ENCODE assay signal across 29 cellular contexts in the genomic region with DNA sequence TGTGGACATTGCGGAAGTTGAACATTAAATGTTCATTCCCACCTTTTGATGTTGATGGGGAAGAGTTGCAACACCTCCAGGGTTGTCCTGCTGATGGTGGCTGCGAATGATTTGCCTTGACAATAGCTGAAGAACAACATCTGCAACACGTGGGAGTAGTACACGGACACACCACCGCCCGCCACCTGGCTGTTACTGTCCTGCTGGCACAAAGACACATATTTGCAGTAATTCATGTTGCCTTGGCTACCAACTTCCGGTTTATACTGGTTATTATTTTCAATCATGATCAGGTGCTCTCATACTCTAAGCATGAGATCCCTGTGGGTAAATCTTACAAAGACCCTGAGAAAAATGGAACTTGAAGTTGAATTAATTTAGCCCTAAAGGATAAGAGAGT. TPM values are rescaled to one million over a fixed set of nuclear protein-coding genes. Genes with fewer than 3 reads are reported as not detected.
DNase-seq lines count a peak whose midpoint lies in the region; ATAC-seq, FAIRE-seq and TF ChIP-seq lines count a peak whose summit lies in the region.
"Had no signal": no experiment of that assay in that cellular context is flagged by ENCODE, and none has a peak within 500 bp of the region (broad histone marks: within the 10 kb centered on the region; RNA-seq: fewer than 3 reads in every experiment).

No MANE protein-coding gene starts in this region.

- no peaks in the 10 kb centered on the region for H3K9me3 ChIP-seq in heart right ventricle
- H3K9me3 ChIP-seq in aorta (ENCODE audit: control insufficient read depth, low read length): no peaks in the 10 kb centered on the region
- H3K9me3 ChIP-seq: HAP-1, left lung had no signal

- peak; percentile 50 for FAIRE-seq in urothelium cell line (lab: Jason Lieb, UNC)
- FAIRE-seq: GM12878, islet of Langerhans had no signal

- DNase-seq in heart right ventricle (no peak), Right ventricle myocardium inferior (ENCODE audit: missing footprints) (no peak), NCI-H2196 treated with DMSO at 0.1 percent for 48 hours (lab: John Stamatoyannopoulos, UW; ENCODE audit: unreplicated experiment) (peak; percentile 6), chondrocyte (ENCODE audit: low spot score) (no peak), urothelium cell line (ENCODE audit: low spot score) (no peak), aorta (no peak)
- no peak for DNase-seq in activated CD4-positive, alpha-beta T cell treated with anti-CD3 and anti-CD28 coated beads, Interleukin-2, amount 10 ng/mL, durations not matched to agents 24 days and 14 days
- DNase-seq: activated CD4-positive, alpha-beta T cell treated with anti-CD3 and anti-CD28 coated beads for 1 hour; activated CD8-positive, alpha-beta T cell treated with anti-CD3 and anti-CD28 coated beads, Interleukin-2, amount 10 ng/mL, durations not matched to agents 7 days and 5 days; activated gamma-delta T cell; activated naive CD8-positive, alpha-beta T cell treated with anti-CD3 and anti-CD28 coated beads for 36 hours; CD4-positive, alpha-beta T cell; effector memory CD8-positive, alpha-beta T cell; erythroblast; glutamatergic neuron; left lung; MM.1S; NCI-H524; SHP77 had no signal

- H3K27ac ChIP-seq in heart right ventricle (peak overlapping the region in 6 of 10 donors; percentile 45 to 86 (median 57)), aorta (ENCODE audit: low read depth in 1 of 2, low read length in 2 of 2) (no peak overlapping the region)
- H3K27ac ChIP-seq: cardiac muscle cell, coronary artery, left lung, neural progenitor cell, skin epidermis had no signal

- H3K36me3 ChIP-seq in heart right ventricle (peaks cover 0 to 100% (median 98%) of the 10 kb centered on the region in 9 donors), aorta (ENCODE audit: control insufficient read depth in 1 of 2, insufficient read depth in 2 of 2, low read length in 1 of 2) (peaks cover 30 to 32% of the 10 kb centered on the region in 2 donors)

- peak overlapping the region; percentile 73 for H3K27ac Mint-ChIP-seq in chondrocyte (ENCODE audit: unreplicated experiment)
- no peak overlapping the region for H3K27ac Mint-ChIP-seq in activated CD4-positive, alpha-beta T cell treated with anti-CD3 and anti-CD28 coated beads, Interleukin-2, amount 10 ng/mL, durations not matched to agents 24 days and 14 days
- H3K27ac Mint-ChIP-seq: activated CD8-positive, alpha-beta T cell treated with anti-CD3 and anti-CD28 coated beads, Interleukin-2, amount 10 ng/mL, durations not matched to agents 7 days and 5 days; activated naive CD8-positive, alpha-beta T cell treated with anti-CD3 and anti-CD28 coated beads for 36 hours; CD4-positive, alpha-beta T cell; neural progenitor cell; stimulated activated naive CD8-positive, alpha-beta T cell treated with anti-CD3 and anti-CD28 coated beads, Interleukin-15, Interleukin-2, amounts not matched to agents 100 ng/mL and 50 ng/mL, for 24 hours had no signal

- no peak for TF ChIP-seq CTCF in heart right ventricle (IDR thresholded peaks at IDR 0.05)
- TF ChIP-seq CTCF in chondrocyte (IDR thresholded peaks at IDR 0.05): no peak

- peaks cover 0 to 38% (median 21%) of the 10 kb centered on the region in 9 donors for H3K4me1 ChIP-seq in heart right ventricle
- H3K4me1 ChIP-seq in aorta (ENCODE audit: control insufficient read depth in 1 of 2, insufficient read depth in 2 of 2, low read length in 2 of 2): no peaks in the 10 kb centered on the region
- H3K4me1 ChIP-seq: HAP-1, neural progenitor cell had no signal

- H3K4me3 ChIP-seq in heart right ventricle: no peak overlapping the region
- H3K4me3 ChIP-seq in aorta (ENCODE audit: low read length in 2 of 2): no peak overlapping the region
- H3K4me3 ChIP-seq: cardiac muscle cell, coronary artery, GM12878, HAP-1, left lung, neural progenitor cell, skin epidermis had no signal

- H3K4me3 Mint-ChIP-seq in chondrocyte (ENCODE audit: unreplicated experiment): no peak overlapping the region
- H3K4me3 Mint-ChIP-seq in activated CD4-positive, alpha-beta T cell treated with anti-CD3 and anti-CD28 coated beads, Interleukin-2, amount 10 ng/mL, durations not matched to agents 24 days and 14 days: no peak overlapping the region
- H3K4me3 Mint-ChIP-seq: activated CD8-positive, alpha-beta T cell treated with anti-CD3 and anti-CD28 coated beads, Interleukin-2, amount 10 ng/mL, durations not matched to agents 7 days and 5 days; activated naive CD8-positive, alpha-beta T cell treated with anti-CD3 and anti-CD28 coated beads for 36 hours; CD4-positive, alpha-beta T cell; effector memory CD8-positive, alpha-beta T cell; neural progenitor cell; stimulated activated naive CD8-positive, alpha-beta T cell treated with anti-CD3 and anti-CD28 coated beads, Interleukin-15, Interleukin-2, amounts not matched to agents 100 ng/mL and 50 ng/mL, for 24 hours had no signal

- ATAC-seq in heart right ventricle (no peak), Right ventricle myocardium inferior (no peak), HG02938 (IDR thresholded peaks at IDR 0.05; ENCODE audit: unreplicated experiment) (no peak), aorta (ENCODE audit: low FRiP score) (no peak)
- ATAC-seq: activated CD8-positive, alpha-beta T cell treated with anti-CD3 and anti-CD28 coated beads, Interleukin-2, amount 10 ng/mL, durations not matched to agents 7 days and 5 days; effector memory CD8-positive, alpha-beta T cell; GM12878; left lung; Panc1 had no signal

- H3K27me3 ChIP-seq in heart right ventricle (no peaks in the 10 kb centered on the region), aorta (ENCODE audit: control insufficient read depth in 1 of 2, insufficient read depth in 2 of 2, low read length in 1 of 2) (no peaks in the 10 kb centered on the region)
- H3K27me3 ChIP-seq: cardiac muscle cell, left lung, neural progenitor cell had no signal

- peaks cover 78% of the 10 kb centered on the region for H3K36me3 Mint-ChIP-seq in chondrocyte (ENCODE audit: low read depth)
- H3K36me3 Mint-ChIP-seq in activated CD4-positive, alpha-beta T cell treated with anti-CD3 and anti-CD28 coated beads, Interleukin-2, amount 10 ng/mL, durations not matched to agents 24 days and 14 days (ENCODE audit: low read depth): peaks cover 82% of the 10 kb centered on the region

- intact Hi-C loops in heart right ventricle (cut with DNase I) (no loop called here), Right ventricle myocardium inferior (cut with DNase I) (no loop called here), aorta (cut with DNase I) (no loop called here)
- intact Hi-C loops in activated CD4-positive, alpha-beta T cell treated with anti-CD3 and anti-CD28 coated beads, Interleukin-2, amount 10 ng/mL, durations not matched to agents 24 days and 14 days (cut with micrococcal nuclease): loop anchor here (5.0 kb wide), 1 partner anchor 33 kb away; no protein-coding TSS in a partner anchor

- peaks cover 4% of the 10 kb centered on the region for H3K4me1 Mint-ChIP-seq in chondrocyte (ENCODE audit: low read depth)
- peaks cover 8% of the 10 kb centered on the region for H3K4me1 Mint-ChIP-seq in activated CD4-positive, alpha-beta T cell treated with anti-CD3 and anti-CD28 coated beads, Interleukin-2, amount 10 ng/mL, durations not matched to agents 24 days and 14 days
- H3K4me1 Mint-ChIP-seq: activated naive CD8-positive, alpha-beta T cell treated with anti-CD3 and anti-CD28 coated beads for 36 hours; neural progenitor cell had no signal

- H3K9me3 Mint-ChIP-seq in chondrocyte (ENCODE audit: low read depth): no peaks in the 10 kb centered on the region
- no peaks in the 10 kb centered on the region for H3K9me3 Mint-ChIP-seq in activated CD4-positive, alpha-beta T cell treated with anti-CD3 and anti-CD28 coated beads, Interleukin-2, amount 10 ng/mL, durations not matched to agents 24 days and 14 days
- H3K9me3 Mint-ChIP-seq: activated naive CD8-positive, alpha-beta T cell treated with anti-CD3 and anti-CD28 coated beads for 36 hours; CD4-positive, alpha-beta T cell; effector memory CD8-positive, alpha-beta T cell; neural progenitor cell; stimulated activated naive CD8-positive, alpha-beta T cell treated with anti-CD3 and anti-CD28 coated beads, Interleukin-15, Interleukin-2, amounts not matched to agents 100 ng/mL and 50 ng/mL, for 24 hours had no signal

- 68 to 75% methylated on average over 7 of the region's 7 CpGs for whole genome bisulfite sequencing in heart right ventricle, 2 donors
- WGBS in aorta, 2 donors: 89 to 91% methylated on average over 7 of the region's 7 CpGs

- H3K27me3 Mint-ChIP-seq in chondrocyte (ENCODE audit: low read depth): no peaks in the 10 kb centered on the region
- no peaks in the 10 kb centered on the region for H3K27me3 Mint-ChIP-seq in activated CD4-positive, alpha-beta T cell treated with anti-CD3 and anti-CD28 coated beads, Interleukin-2, amount 10 ng/mL, durations not matched to agents 24 days and 14 days
- H3K27me3 Mint-ChIP-seq: activated naive CD8-positive, alpha-beta T cell treated with anti-CD3 and anti-CD28 coated beads for 36 hours; CD4-positive, alpha-beta T cell; effector memory CD8-positive, alpha-beta T cell; stimulated activated naive CD8-positive, alpha-beta T cell treated with anti-CD3 and anti-CD28 coated beads, Interleukin-15, Interleukin-2, amounts not matched to agents 100 ng/mL and 50 ng/mL, for 24 hours had no signal

RNA-seq across cellular contexts. Expression of gene UBR4, which starts 55.2 kb away (rescaled TPM):
- total RNA-seq in heart right ventricle: 100 to 1,000 TPM in 2 of 10 donors, 10 to 100 TPM in 8; 60.0 to 115 (median 90.6) TPM
- 10 to 100 TPM; 74.1 to 97.9 TPM for polyA plus RNA-seq in heart right ventricle
- total RNA-seq in Right ventricle myocardium inferior: 53.9 TPM
- 133 to 144 TPM (median 135 TPM) in 3 replicates for total RNA-seq in chondrocyte
- 145 and 162 TPM in 2 replicates for total RNA-seq in activated CD4-positive, alpha-beta T cell treated with anti-CD3 and anti-CD28 coated beads, Interleukin-2, amount 10 ng/mL, durations not matched to agents 24 days and 14 days
- total RNA-seq in aorta: 100 to 1,000 TPM; 174 to 201 TPM
- polyA plus RNA-seq in aorta: 100 to 1,000 TPM in 1 of 2 donors, 10 to 100 TPM in 1; 16.4 to 293 TPM

Comparison
In these comparisons a context has a peak if more than half of its experiments do, and no peak if none do; other contexts are left out.
1. H3K27ac ChIP-seq: peak in heart right ventricle (6 of 10); none in aorta (0 of 2).